In the genomic region with DNA sequence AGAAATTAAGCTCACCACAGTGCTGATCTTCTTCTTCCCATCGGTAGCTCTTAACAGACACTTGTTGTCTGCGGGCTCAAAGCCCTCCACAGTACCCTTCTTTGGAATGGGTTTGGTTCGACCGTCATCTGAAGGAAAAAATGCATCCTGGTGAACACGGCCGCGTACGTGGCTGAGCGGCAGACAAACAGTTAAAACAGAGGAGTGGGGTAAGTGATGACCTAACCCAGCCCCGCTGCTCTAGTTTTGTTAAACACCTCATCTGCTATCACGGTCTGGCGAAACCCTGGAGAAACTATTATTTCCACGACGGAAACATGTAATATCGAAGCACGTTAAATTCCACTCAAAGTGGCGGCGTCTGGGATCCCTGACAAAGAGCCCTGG, we compare ENCODE assay signal across 8 cellular contexts. TPM values are rescaled to one million over a fixed set of nuclear protein-coding genes. Genes with fewer than 3 reads are reported as not detected.
DNase-seq lines count a peak whose midpoint lies in the region; TF ChIP-seq lines count a peak whose summit lies in the region.

No MANE protein-coding gene starts in this region.

- no peak for TF ChIP-seq CTCF in epithelial cell of proximal tubule (conservative IDR thresholded peaks at IDR 0.05; ENCODE audit: low read depth, low read length)

- H2AFZ ChIP-seq in neuron (ENCODE audit: low read depth, low read length), result peak overlapping the region; percentile 35

- no peaks in the 10 kb centered on the region for H3K9me3 ChIP-seq in neuron (ENCODE audit: low read length)

- peaks cover 22% of the 10 kb centered on the region for H3K4me1 ChIP-seq in neuron (ENCODE audit: insufficient read depth, low read length)

- H3K4me3 ChIP-seq in GM08714 (ENCODE audit: low read length), result peak overlapping the region; percentile 71
- peak overlapping the region; percentile 90 for H3K4me3 ChIP-seq in epithelial cell of proximal tubule (ENCODE audit: low read depth, low read length)
- peak overlapping the region; percentile 83 for H3K4me3 ChIP-seq in neuron (ENCODE audit: low read length)

- no peaks in the 10 kb centered on the region for H3K27me3 ChIP-seq in neuron (ENCODE audit: insufficient read depth, low read length)

- peak; percentile 15 for DNase-seq in RPMI7951 (ENCODE audit: low read depth)
- DNase-seq in epithelial cell of proximal tubule (ENCODE audit: low read depth), result no peak
- DNase-seq in NCI-H2081 treated with DMSO at 0.1 percent for 48 hours (lab: John Stamatoyannopoulos, UW), result no peak
- DNase-seq in activated CD4-positive, CD25-positive, alpha-beta regulatory T cell treated with anti-CD3 and anti-CD28 coated beads, Interleukin-2, amount 50 U/mL, for 72 hours, result no peak
- DNase-seq in NCI-H1105 (lab: John Stamatoyannopoulos, UW), result no peak
- no peak for DNase-seq in C1 segment of cervical spinal cord (lab: John Stamatoyannopoulos, UW)

- peaks cover 35% of the 10 kb centered on the region for H3K36me3 ChIP-seq in neuron (ENCODE audit: insufficient read depth, low read length)

RNA-seq across cellular contexts. Expression of a gene that starts 0.7 kb away (rescaled TPM):
- total RNA-seq in RPMI7951 (2014; rRNA removed; shearing (Covaris generic)), result 404 and 461 TPM in 2 replicates
- 277 and 402 TPM in 2 replicates for total RNA-seq in epithelial cell of proximal tubule
